1 cellular context compared by ENCODE assay signal in the genomic region with DNA sequence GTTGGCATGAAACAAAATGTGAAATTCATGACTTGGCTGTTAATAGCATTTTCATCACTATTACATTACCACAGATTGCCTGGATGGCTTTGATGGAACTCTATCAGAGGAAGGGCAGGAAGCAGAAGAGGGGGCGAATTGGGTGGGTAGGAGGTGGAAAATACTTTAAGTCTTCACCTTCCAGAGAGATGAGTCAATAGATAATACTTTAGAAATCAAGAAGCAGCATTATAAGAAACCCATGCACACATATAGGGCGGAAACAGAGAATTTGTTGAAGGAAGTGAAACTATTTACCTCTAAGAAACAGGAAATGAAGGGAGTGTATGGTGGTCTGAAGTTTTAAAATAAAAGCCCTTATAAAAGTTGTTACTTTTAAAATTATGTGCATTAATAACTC.
TF ChIP-seq lines count a peak whose summit lies in the region.

No MANE protein-coding gene starts in this region.

TF ChIP-seq in GM12878, 131 proteins besides CTCF, POLR2A, EP300 and RAD21 (continued from another document):
- TF ChIP-seq, protein P1, sequence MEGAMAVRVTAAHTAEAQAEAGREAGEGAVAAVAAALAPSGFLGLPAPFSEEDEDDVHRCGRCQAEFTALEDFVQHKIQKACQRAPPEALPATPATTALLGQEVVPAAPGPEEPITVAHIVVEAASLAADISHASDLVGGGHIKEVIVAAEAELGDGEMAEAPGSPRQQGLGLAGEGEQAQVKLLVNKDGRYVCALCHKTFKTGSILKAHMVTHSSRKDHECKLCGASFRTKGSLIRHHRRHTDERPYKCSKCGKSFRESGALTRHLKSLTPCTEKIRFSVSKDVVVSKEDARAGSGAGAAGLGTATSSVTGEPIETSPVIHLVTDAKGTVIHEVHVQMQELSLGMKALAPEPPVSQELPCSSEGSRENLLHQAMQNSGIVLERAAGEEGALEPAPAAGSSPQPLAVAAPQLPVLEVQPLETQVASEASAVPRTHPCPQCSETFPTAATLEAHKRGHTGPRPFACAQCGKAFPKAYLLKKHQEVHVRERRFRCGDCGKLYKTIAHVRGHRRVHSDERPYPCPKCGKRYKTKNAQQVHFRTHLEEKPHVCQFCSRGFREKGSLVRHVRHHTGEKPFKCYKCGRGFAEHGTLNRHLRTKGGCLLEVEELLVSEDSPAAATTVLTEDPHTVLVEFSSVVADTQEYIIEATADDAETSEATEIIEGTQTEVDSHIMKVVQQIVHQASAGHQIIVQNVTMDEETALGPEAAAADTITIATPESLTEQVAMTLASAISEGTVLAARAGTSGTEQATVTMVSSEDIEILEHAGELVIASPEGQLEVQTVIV (IDR thresholded peaks at IDR 0.05; ENCODE audit: borderline replicate concordance, partially characterized antibody), result no peak
- TF ChIP-seq HDGF (IDR thresholded peaks at IDR 0.05), result no peak
- no peak for TF ChIP-seq PBX3 (IDR thresholded peaks at IDR 0.05; ENCODE audit: insufficient replicate concordance, low read depth, low read length)
- TF ChIP-seq CBFB (IDR thresholded peaks at IDR 0.05; ENCODE audit: low read depth), result no peak
TF ChIP-seq in GM12878: peak in this region for 0.
